ENCODE assay signal across 28 cellular contexts in the genomic region with DNA sequence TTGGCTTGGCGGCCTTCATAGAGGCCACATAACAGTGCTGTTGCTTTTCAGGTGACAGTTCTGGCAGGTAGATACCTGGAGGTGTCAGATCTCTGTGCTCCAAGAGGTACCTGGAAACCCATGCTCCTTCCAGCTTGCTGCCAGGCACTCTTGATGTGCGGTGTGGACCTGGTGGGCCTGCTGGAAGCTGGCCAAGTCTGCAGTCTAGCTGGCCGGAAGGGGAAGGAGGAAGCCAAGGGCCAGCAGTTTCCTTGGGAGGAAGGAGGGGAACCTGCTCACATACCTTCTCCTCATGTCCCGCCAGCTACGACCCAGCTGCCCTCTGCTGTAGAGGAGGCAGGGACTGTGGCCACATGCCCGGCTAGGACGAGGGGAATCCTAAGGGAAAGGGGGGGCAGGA.
"Had no signal": no experiment of that assay in that cellular context is flagged by ENCODE, and none has a peak within 500 bp of the region (broad histone marks: within the 10 kb centered on the region; RNA-seq: fewer than 3 reads in every experiment).

No MANE protein-coding gene starts in this region.

- H3K4me1 ChIP-seq: adrenal gland, body of pancreas, colonic mucosa, esophagus squamous epithelium, gastroesophageal sphincter had no signal

- DNase-seq: activated CD4-positive, alpha-beta memory T cell treated with anti-CD3 and anti-CD28 coated beads, Interleukin-2, amount 10 ng/mL, durations not matched to agents 7 days and 5 days; activated CD4-positive, alpha-beta T cell treated with anti-CD3 and anti-CD28 coated beads for 1 hour; activated CD4-positive, alpha-beta T cell treated with anti-CD3 and anti-CD28 coated beads for 4 hours; activated CD4-positive, alpha-beta T cell treated with anti-CD3 and anti-CD28 coated beads, Interleukin-2, amount 10 ng/mL, durations not matched to agents 7 days and 5 days; activated CD4-positive, alpha-beta T cell treated with anti-CD3 and anti-CD28 coated beads, Interleukin-2, amount 50 U/mL, for 4 hours; activated CD8-positive, alpha-beta memory T cell treated with anti-CD3 and anti-CD28 coated beads, Interleukin-2, amount 50 U/mL, for 48 hours; activated naive CD4-positive, alpha-beta T cell treated with anti-CD3 and anti-CD28 coated beads for 36 hours; activated naive CD8-positive, alpha-beta T cell treated with anti-CD3 and anti-CD28 coated beads for 36 hours; activated naive CD8-positive, alpha-beta T cell treated with anti-CD3 and anti-CD28 coated beads, Interleukin-2, amount 50 U/mL, for 24 hours; activated T-cell treated with anti-CD3 and anti-CD28 coated beads for 4 hours; activated T-cell treated with anti-CD3 and anti-CD28 coated beads, Interleukin-2, amount 50 U/mL, for 24 hours; activated T-cell treated with anti-CD3 and anti-CD28 coated beads, Interleukin-2, amount 50 U/mL, for 72 hours; adrenal gland; amygdala; aorta; body of pancreas; caudate nucleus; colonic mucosa; effector CD8-positive, alpha-beta T cell; esophagus squamous epithelium; foreskin melanocyte; T-helper 2 cell had no signal

- H3K27ac ChIP-seq: adrenal gland, body of pancreas, colonic mucosa, epithelial cell of prostate, esophagus squamous epithelium, gastroesophageal sphincter, VCaP had no signal

- H3K36me3 ChIP-seq: adrenal gland, colonic mucosa, esophagus squamous epithelium, gastroesophageal sphincter had no signal

- H3K9me3 ChIP-seq: adrenal gland, body of pancreas, colonic mucosa, esophagus squamous epithelium had no signal

- FAIRE-seq: endometrium, endothelial cell of umbilical vein had no signal

- H3K27me3 ChIP-seq: adrenal gland, body of pancreas, colonic mucosa had no signal

- H3K4me3 ChIP-seq: adrenal gland, body of pancreas, colonic mucosa, esophagus squamous epithelium, gastroesophageal sphincter had no signal

- ATAC-seq: activated naive CD8-positive, alpha-beta T cell treated with anti-CD3 and anti-CD28 coated beads, Interleukin-2, amount 50 U/mL, for 24 hours; activated T-cell treated with anti-CD3 and anti-CD28 coated beads, Interleukin-2, amount 50 U/mL, for 72 hours; body of pancreas; gastroesophageal sphincter; WTC11 had no signal
